ENCODE assay signal across 31 cellular contexts in the genomic region with DNA sequence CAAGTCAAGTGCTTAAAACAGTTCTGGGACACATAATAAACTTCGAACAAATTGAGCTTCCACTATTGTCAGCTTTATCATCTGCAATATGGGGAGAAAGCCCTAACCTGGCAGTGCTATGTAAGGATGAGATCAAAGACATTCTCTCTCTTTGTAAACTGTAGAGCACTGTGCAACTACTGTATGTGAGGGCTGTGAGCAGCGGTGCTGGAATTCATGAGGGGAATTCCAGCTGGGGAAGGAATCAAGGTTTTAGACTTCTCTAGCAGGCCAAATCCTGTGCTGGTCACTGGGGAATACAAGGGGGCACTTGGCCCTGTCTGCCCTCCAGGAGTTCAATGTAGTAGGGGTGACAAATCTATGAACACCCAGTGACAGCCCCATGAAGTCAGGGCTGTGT. TPM values are rescaled to one million over a fixed set of nuclear protein-coding genes. Genes with fewer than 3 reads are reported as not detected.
A peak's percentile ranks its signal among the peaks of the same experiment; 100 is the strongest.
DNase-seq lines count a peak whose midpoint lies in the region; ATAC-seq and TF ChIP-seq lines count a peak whose summit lies in the region.
"Had no signal": no experiment of that assay in that cellular context is flagged by ENCODE, and none has a peak within 500 bp of the region (broad histone marks: within the 10 kb centered on the region; RNA-seq: fewer than 3 reads in every experiment).

No MANE protein-coding gene starts in this region.

- peaks cover 5% of the 10 kb centered on the region for H3K4me1 ChIP-seq in osteoblast (ENCODE audit: insufficient read depth, low read length)
- H3K4me1 ChIP-seq: BE2C had no signal

- no peak overlapping the region for H3K27ac ChIP-seq in coronary artery
- H3K27ac ChIP-seq in osteoblast (ENCODE audit: low read depth, low read length), result no peak overlapping the region
- H3K27ac ChIP-seq: PC-9 had no signal

- H2AFZ ChIP-seq in osteoblast (ENCODE audit: low read length), result no peak overlapping the region
- H2AFZ ChIP-seq: GM23338, PC-9 had no signal

- H4K20me1 ChIP-seq in osteoblast (ENCODE audit: insufficient read depth, low read length), result no peaks in the 10 kb centered on the region

- H3K36me3 ChIP-seq in osteoblast (ENCODE audit: insufficient read depth, low read length) (no peaks in the 10 kb centered on the region), MG63 (no peaks in the 10 kb centered on the region)
- H3K36me3 ChIP-seq: BE2C had no signal

- H3K27me3 Mint-ChIP-seq in stimulated activated naive CD8-positive, alpha-beta T cell treated with anti-CD3 and anti-CD28 coated beads, Interleukin-15, amount 100 ng/mL, for 72 hours, result no peaks in the 10 kb centered on the region

- H3K9me3 ChIP-seq in osteoblast (ENCODE audit: low read depth, low read length) (no peaks in the 10 kb centered on the region), MG63 (no peaks in the 10 kb centered on the region)
- H3K9me3 ChIP-seq: BE2C had no signal

- H3K4me2 ChIP-seq in osteoblast (ENCODE audit: insufficient read depth, low read length), result no peak overlapping the region
- H3K4me2 ChIP-seq: GM23338, PC-9 had no signal

- H3K27me3 ChIP-seq in osteoblast (ENCODE audit: insufficient read depth, low read length) (peaks cover 13% of the 10 kb centered on the region), MG63 (no peaks in the 10 kb centered on the region)
- H3K27me3 ChIP-seq: BE2C had no signal

- no peaks in the 10 kb centered on the region for H3K79me2 ChIP-seq in osteoblast (ENCODE audit: insufficient read depth, low read length)

- H3K4me3 ChIP-seq in coronary artery (no peak overlapping the region), osteoblast (ENCODE audit: insufficient read depth, low read length) (no peak overlapping the region), MG63 (no peak overlapping the region)
- H3K4me3 ChIP-seq: GM23338, PC-9 had no signal

- H3K27ac Mint-ChIP-seq in stimulated activated naive CD8-positive, alpha-beta T cell treated with anti-CD3 and anti-CD28 coated beads, Interleukin-15, amount 100 ng/mL, for 72 hours, result peak overlapping the region; percentile 23 to 34
- H3K27ac Mint-ChIP-seq: CD8-positive, alpha-beta memory T cell; GM23338 had no signal

- ATAC-seq in stimulated activated naive CD8-positive, alpha-beta T cell treated with anti-CD3 and anti-CD28 coated beads, Interleukin-15, amount 100 ng/mL, for 72 hours, result no peak
- no peak for ATAC-seq in stimulated activated naive CD8-positive, alpha-beta T cell treated with anti-CD3 and anti-CD28 coated beads, Interleukin-15, Interleukin-2, amounts not matched to agents 100 U/mL and 50 U/mL, for 24 hours
- ATAC-seq in HG02840 (IDR thresholded peaks at IDR 0.05; ENCODE audit: low FRiP score, unreplicated experiment) (no peak), GM21723 (IDR thresholded peaks at IDR 0.05; ENCODE audit: unreplicated experiment) (no peak)
- ATAC-seq: GM23338 had no signal

- no peaks in the 10 kb centered on the region for H3K4me1 Mint-ChIP-seq in stimulated activated naive CD8-positive, alpha-beta T cell treated with anti-CD3 and anti-CD28 coated beads, Interleukin-15, amount 100 ng/mL, for 72 hours
- H3K4me1 Mint-ChIP-seq: CD8-positive, alpha-beta memory T cell had no signal

- TF ChIP-seq CTCF in coronary artery (IDR thresholded peaks at IDR 0.05), result no peak
- TF ChIP-seq CTCF in osteoblast (IDR thresholded peaks at IDR 0.05; ENCODE audit: extremely low read depth, low read depth, low read length), result no peak

- DNase-seq in stimulated activated naive CD8-positive, alpha-beta T cell treated with anti-CD3 and anti-CD28 coated beads, Interleukin-15, amount 100 ng/mL, for 72 hours, result no peak
- no peak for DNase-seq in stimulated activated naive CD8-positive, alpha-beta T cell treated with anti-CD3 and anti-CD28 coated beads, Interleukin-15, Interleukin-2, amounts not matched to agents 100 U/mL and 50 U/mL, for 24 hours
- peak; percentile 12 for DNase-seq in coronary artery (ENCODE audit: low spot score)
- DNase-seq in osteoblast (ENCODE audit: insufficient read length, low spot score, missing footprints), result peak; percentile 13
- DNase-seq in MG63, result no peak
- no peak for DNase-seq in RPMI8226
- DNase-seq: 8988T; ACHN; BE2C; Calu3; CD8-positive, alpha-beta memory T cell; DMS153; DND-41; HCEC 1CT; KBM-7; NCI-H1105 treated with DMSO at 0.1 percent for 48 hours; NCI-H146; NCI-H1930; NCI-H446 treated with DMSO at 0.1 percent for 48 hours; NCI-H526; NCI-H82; NK-92 treated with Interleukin-12 subunit alpha and Interleukin-12 subunit beta, amount 100 ng/mL, for 24 hours; PC-9; SHP77 treated with DMSO at 0.1 percent for 48 hours had no signal

- no peaks in the 10 kb centered on the region for H3K9me3 Mint-ChIP-seq in stimulated activated naive CD8-positive, alpha-beta T cell treated with anti-CD3 and anti-CD28 coated beads, Interleukin-15, amount 100 ng/mL, for 72 hours
- H3K9me3 Mint-ChIP-seq: CD8-positive, alpha-beta memory T cell; GM23338 had no signal

- H3K4me3 Mint-ChIP-seq in stimulated activated naive CD8-positive, alpha-beta T cell treated with anti-CD3 and anti-CD28 coated beads, Interleukin-15, amount 100 ng/mL, for 72 hours, result no peak overlapping the region
- H3K4me3 Mint-ChIP-seq: CD14-positive monocyte, GM23338 had no signal

RNA-seq across cellular contexts. Expression of gene FAM151A, which starts 9.3 kb away (rescaled TPM):
- total RNA-seq in osteoblast, result not detected in 2 replicates
- total RNA-seq in MG63 (2014; rRNA removed; shearing (Covaris generic); ENCODE audit: low replicate concordance), result not detected in 2 replicates
- total RNA-seq: Calu3; CD8-positive, alpha-beta memory T cell; HT1080; LHCN-M2; MCF 10A; PC-9 had no signal

RNA-seq across cellular contexts. Expression of gene MROH7, which starts 27.6 kb away (rescaled TPM):
- 0.36 and 0.59 TPM in 2 replicates for total RNA-seq in osteoblast
- total RNA-seq in MG63 (2014; rRNA removed; shearing (Covaris generic); ENCODE audit: low replicate concordance), result not detected in 2 replicates
- total RNA-seq: CD8-positive, alpha-beta memory T cell; HT1080; LHCN-M2; MCF 10A; PC-9 had no signal

Comparison
In these comparisons a context has a peak if more than half of its experiments do, and no peak if none do; other contexts are left out.
1. DNase-seq: peak in coronary artery (single experiment) and osteoblast (single experiment); none in stimulated activated naive CD8-positive, alpha-beta T cell treated with anti-CD3 and anti-CD28 coated beads, Interleukin-15, amount 100 ng/mL, for 72 hours (0 of 2), stimulated activated naive CD8-positive, alpha-beta T cell treated with anti-CD3 and anti-CD28 coated beads, Interleukin-15, Interleukin-2, amounts not matched to agents 100 U/mL and 50 U/mL, for 24 hours (single experiment), MG63 (single experiment) and RPMI8226 (single experiment).